ENCODE assay signal across 8 cellular contexts in genomic region chr1:221203224-221204054, GRCh38.
DNase-seq lines count a peak whose midpoint lies in the region; ATAC-seq, FAIRE-seq and TF ChIP-seq lines count a peak whose summit lies in the region.

No MANE protein-coding gene starts in this region.

- H3K36me3 Mint-ChIP-seq in CD14-positive monocyte = no peaks in the 10 kb centered on the region

- H3K27ac Mint-ChIP-seq in CD14-positive monocyte = peak overlapping the region in 2 of 7 donors; percentile 45 to 73

- no peaks in the 10 kb centered on the region for H3K27me3 Mint-ChIP-seq in CD14-positive monocyte (ENCODE audit: low read depth in 3 of 3)

- H3K36me3 ChIP-seq in pancreas = no peaks in the 10 kb centered on the region
- H3K36me3 ChIP-seq in tibial nerve = no peaks in the 10 kb centered on the region

- H3K4me3 Mint-ChIP-seq in CD14-positive monocyte = no peak overlapping the region

- peaks cover 11 to 19% (median 19%) of the 10 kb centered on the region in 3 donors for H3K4me1 ChIP-seq in pancreas
- peaks cover 0 to 15% (median 1%) of the 10 kb centered on the region in 4 donors for H3K4me1 ChIP-seq in tibial nerve

- no peak for FAIRE-seq in HTR-8/SVneo (lab: Jason Lieb, UNC)
- FAIRE-seq in pancreas (lab: Jason Lieb, UNC) = no peak

- intact Hi-C loops in CD14-positive monocyte (cut with micrococcal nuclease) (loop anchor here (2.0 to 10.0 kb wide), 4 partner anchors 89 to 391 kb away; no protein-coding TSS in a partner anchor), pancreas (cut with DNase I) (loop anchor here in 1 of 3 donors (10.0 kb wide), 2 partner anchors 299 to 329 kb away; partner anchors contain the start of gene HLX)

- H3K4me1 Mint-ChIP-seq in CD14-positive monocyte = peaks cover 5% of the 10 kb centered on the region

- H3K27me3 ChIP-seq in pancreas = no peaks in the 10 kb centered on the region
- no peaks in the 10 kb centered on the region for H3K27me3 ChIP-seq in tibial nerve

- H3K9me3 Mint-ChIP-seq in CD14-positive monocyte = peaks cover 0 to 11% (median 4%) of the 10 kb centered on the region in 7 donors

- DNase-seq in CD14-positive monocyte (ENCODE audit: low spot score) = peak; percentile 79
- DNase-seq in HTR-8/SVneo (ENCODE audit: insufficient read length, low spot score) = peak; percentile 65
- DNase-seq in RPMI8226 = peak; percentile 80
- peak; percentile 85 for DNase-seq in activated effector memory CD4-positive, alpha-beta T cell treated with anti-CD3 and anti-CD28 coated beads, Interleukin-2, amount 50 U/mL, for 16 hours
- peak; percentile 72 for DNase-seq in glomerular visceral epithelial cell (ENCODE audit: extremely low spot score)
- peak; percentile 66 to 88 (median 81) for DNase-seq in pancreas
- peak; percentile 57 to 87 for DNase-seq in tibial nerve (ENCODE audit: low spot score in 2 of 2)

- H3K9me3 ChIP-seq in pancreas (no peaks in the 10 kb centered on the region), tibial nerve (no peaks in the 10 kb centered on the region)

- TF ChIP-seq CTCF in CD14-positive monocyte (IDR thresholded peaks at IDR 0.05) = peak; percentile 89
- TF ChIP-seq CTCF in pancreas (IDR thresholded peaks at IDR 0.05) = peak; percentile 67 to 88 (median 76)
- TF ChIP-seq CTCF in tibial nerve (IDR thresholded peaks at IDR 0.05) = peak; percentile 59 to 85 (median 75)

- ATAC-seq in GM19351 (IDR thresholded peaks at IDR 0.05; ENCODE audit: unreplicated experiment) (peak; percentile 68), pancreas (peak; percentile 77 to 97 (median 91))

- peak overlapping the region in 1 of 4 donors; percentile 29 for H3K27ac ChIP-seq in pancreas
- peak overlapping the region in 1 of 4 donors; percentile 40 for H3K27ac ChIP-seq in tibial nerve

- WGBS in pancreas, 2 donors = 10 to 13% methylated on average over 3 of the region's 3 CpGs
- 12 to 13% methylated on average over 3 of the region's 3 CpGs for WGBS in tibial nerve, 2 donors

- no peak for TF ChIP-seq POLR2A in tibial nerve (IDR thresholded peaks at IDR 0.05)

- no peak for TF ChIP-seq EP300 in tibial nerve (IDR thresholded peaks at IDR 0.05)

- no peak overlapping the region for H3K4me3 ChIP-seq in pancreas
- H3K4me3 ChIP-seq in tibial nerve = no peak overlapping the region
